In the genomic region with DNA sequence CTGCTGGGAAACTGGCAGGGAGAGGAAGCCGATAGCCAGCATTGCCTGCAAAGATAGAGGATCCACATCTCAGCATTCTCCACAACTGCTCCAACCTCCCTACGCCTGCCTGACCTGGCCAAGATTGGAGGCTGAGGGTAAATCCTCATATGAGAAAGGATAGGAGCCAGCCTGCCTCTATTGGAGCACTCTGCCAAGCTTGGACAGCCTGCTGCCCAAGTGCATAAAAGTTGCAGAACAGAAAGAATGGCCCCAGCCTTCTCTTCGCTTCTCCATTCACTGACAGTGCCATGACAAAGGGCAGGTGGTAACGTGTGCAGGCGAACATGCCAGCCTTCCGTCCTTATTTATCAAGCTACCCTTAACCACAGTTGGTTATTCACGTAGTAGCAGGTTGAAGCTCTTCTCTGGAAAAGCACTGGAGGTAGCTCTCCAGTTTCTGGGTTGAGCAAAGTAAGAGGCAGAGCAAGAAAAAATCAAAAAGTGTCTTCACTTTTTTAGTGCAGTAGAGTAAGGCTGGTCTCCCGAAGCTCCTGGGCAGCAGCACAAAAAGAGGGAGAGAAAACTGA, we compare ENCODE assay signal across 9 cellular contexts. TPM values are rescaled to one million over a fixed set of nuclear protein-coding genes. Genes with fewer than 3 reads are reported as not detected.
DNase-seq lines count a peak whose midpoint lies in the region; ATAC-seq and TF ChIP-seq lines count a peak whose summit lies in the region.
"Had no signal": no experiment of that assay in that cellular context is flagged by ENCODE, and none has a peak within 500 bp of the region (broad histone marks: within the 10 kb centered on the region; RNA-seq: fewer than 3 reads in every experiment).

No MANE protein-coding gene starts in this region.

- intact Hi-C loops in activated CD8-positive, alpha-beta T cell treated with anti-CD3 and anti-CD28 coated beads for 36 hours (cut with micrococcal nuclease), result no loop called here
- intact Hi-C loops in transverse colon (cut with DNase I; ENCODE audit: low total_unique reads), result loop anchor here (10.0 kb wide), 1 partner anchor 220 kb away; the partner anchor contains the start of gene INAFM2

- H3K9me3 ChIP-seq in transverse colon, result no peaks in the 10 kb centered on the region
- H3K9me3 ChIP-seq: SJCRH30 had no signal

- no peaks in the 10 kb centered on the region for H3K36me3 Mint-ChIP-seq in activated naive CD4-positive, alpha-beta T cell treated with anti-CD3 and anti-CD28 coated beads, Interleukin-2, amount 50 U/mL, for 24 hours
- no peaks in the 10 kb centered on the region for H3K36me3 Mint-ChIP-seq in activated CD8-positive, alpha-beta T cell treated with anti-CD3 and anti-CD28 coated beads for 36 hours (ENCODE audit: low read depth)
- peaks cover 16% of the 10 kb centered on the region for H3K36me3 Mint-ChIP-seq in memory B cell

- DNase-seq in activated naive CD4-positive, alpha-beta T cell (lab: John Stamatoyannopoulos, UW), result no peak
- DNase-seq in activated CD8-positive, alpha-beta T cell treated with anti-CD3 and anti-CD28 coated beads for 36 hours, result no peak
- DNase-seq in memory B cell (ENCODE audit: low spot score in 2 of 2) (no peak), transverse colon (no peak), GM10266 (ENCODE audit: extremely low spot score) (no peak), foreskin fibroblast (no peak)

- no peak for TF ChIP-seq CTCF in activated CD8-positive, alpha-beta T cell treated with anti-CD3 and anti-CD28 coated beads for 36 hours (IDR thresholded peaks at IDR 0.05)
- no peak for TF ChIP-seq CTCF in transverse colon (IDR thresholded peaks at IDR 0.05)
- TF ChIP-seq CTCF in GM10266 (IDR thresholded peaks at IDR 0.05; ENCODE audit: control insufficient read depth, insufficient read depth, low read depth, missing control alignments), result no peak
- no peak for TF ChIP-seq CTCF in foreskin fibroblast (IDR thresholded peaks at IDR 0.05; ENCODE audit: low read depth, low read length)

- peak overlapping the region; percentile 90 to 94 (median 91) for H3K27ac ChIP-seq in transverse colon

- in situ Hi-C loops in transverse colon (cut with MboI; ENCODE audit: low pct_ligation_motif_present in 1 of 4, low pct_unique_long_range_greater_than_20kb in 1 of 4, low sequenced_read_pairs in 3 of 4), result loop anchor here in 2 of 4 donors (10.0 kb wide), 2 partner anchors 50 to 60 kb away; no protein-coding TSS in a partner anchor

- peak overlapping the region in 1 of 4 donors; percentile 13 for H3K4me3 ChIP-seq in transverse colon
- no peak overlapping the region for H3K4me3 ChIP-seq in foreskin fibroblast (ENCODE audit: low read depth in 1 of 2, low read length in 2 of 2)

- CTCF ChIA-PET in activated CD8-positive, alpha-beta T cell treated with anti-CD3 and anti-CD28 coated beads for 36 hours (lab: Charles Lee), result interaction anchor here (0.7 to 11.9 kb wide), 29 partner anchors 11 to 322 kb away, joined by 3 to 198 read pairs (median 5); partner anchors contain the start of genes BUB1B, FSIP1, INAFM2 and SRP14

- WGBS in transverse colon (ENCODE audit: low coverage in 1 of 2), 2 donors, result 0 to 54% methylated on average over 1 to 8 of the region's 8 CpGs

- POLR2A ChIA-PET in activated CD8-positive, alpha-beta T cell treated with anti-CD3 and anti-CD28 coated beads for 36 hours (lab: Charles Lee), result interaction anchor here (0.9 to 1.2 kb wide), 5 partner anchors 8 to 57 kb away, joined by 3 to 4 read pairs (median 3); no protein-coding TSS in a partner anchor

- H3K4me1 ChIP-seq in transverse colon, result peaks cover 77 to 94% (median 86%) of the 10 kb centered on the region in 4 donors

- no peak for ATAC-seq in activated CD8-positive, alpha-beta T cell treated with anti-CD3 and anti-CD28 coated beads for 36 hours
- ATAC-seq in memory B cell (ENCODE audit: low read depth) (no peak), GM19023 (IDR thresholded peaks at IDR 0.05; ENCODE audit: unreplicated experiment) (no peak)

- H3K36me3 ChIP-seq in transverse colon, result no peaks in the 10 kb centered on the region
- H3K36me3 ChIP-seq: SJCRH30 had no signal

- peak overlapping the region; percentile 85 for H3K4me3 Mint-ChIP-seq in activated naive CD4-positive, alpha-beta T cell treated with anti-CD3 and anti-CD28 coated beads, Interleukin-2, amount 50 U/mL, for 24 hours
- H3K4me3 Mint-ChIP-seq in activated CD8-positive, alpha-beta T cell treated with anti-CD3 and anti-CD28 coated beads for 36 hours, result peak overlapping the region; percentile 31
- H3K4me3 Mint-ChIP-seq in memory B cell, result peak overlapping the region; percentile 86

- no peaks in the 10 kb centered on the region for H3K27me3 ChIP-seq in transverse colon
- H3K27me3 ChIP-seq: SJCRH30 had no signal

- no peaks in the 10 kb centered on the region for H3K9me3 Mint-ChIP-seq in activated naive CD4-positive, alpha-beta T cell treated with anti-CD3 and anti-CD28 coated beads, Interleukin-2, amount 50 U/mL, for 24 hours
- no peaks in the 10 kb centered on the region for H3K9me3 Mint-ChIP-seq in activated CD8-positive, alpha-beta T cell treated with anti-CD3 and anti-CD28 coated beads for 36 hours
- H3K9me3 Mint-ChIP-seq in memory B cell, result no peaks in the 10 kb centered on the region

- peaks cover 68% of the 10 kb centered on the region for H3K4me1 Mint-ChIP-seq in activated naive CD4-positive, alpha-beta T cell treated with anti-CD3 and anti-CD28 coated beads, Interleukin-2, amount 50 U/mL, for 24 hours
- peaks cover 72% of the 10 kb centered on the region for H3K4me1 Mint-ChIP-seq in activated CD8-positive, alpha-beta T cell treated with anti-CD3 and anti-CD28 coated beads for 36 hours (ENCODE audit: low read depth)
- H3K4me1 Mint-ChIP-seq in memory B cell, result peaks cover 68% of the 10 kb centered on the region

- H3K27me3 Mint-ChIP-seq in activated naive CD4-positive, alpha-beta T cell treated with anti-CD3 and anti-CD28 coated beads, Interleukin-2, amount 50 U/mL, for 24 hours, result no peaks in the 10 kb centered on the region
- H3K27me3 Mint-ChIP-seq in activated CD8-positive, alpha-beta T cell treated with anti-CD3 and anti-CD28 coated beads for 36 hours, result peaks cover 6% of the 10 kb centered on the region
- H3K27me3 Mint-ChIP-seq in memory B cell, result no peaks in the 10 kb centered on the region

- peak overlapping the region; percentile 93 for H3K27ac Mint-ChIP-seq in activated naive CD4-positive, alpha-beta T cell treated with anti-CD3 and anti-CD28 coated beads, Interleukin-2, amount 50 U/mL, for 24 hours
- H3K27ac Mint-ChIP-seq in activated CD8-positive, alpha-beta T cell treated with anti-CD3 and anti-CD28 coated beads for 36 hours, result no peak overlapping the region
- peak overlapping the region; percentile 99 for H3K27ac Mint-ChIP-seq in memory B cell

- TF ChIP-seq EP300 in transverse colon (IDR thresholded peaks at IDR 0.05; ENCODE audit: low read depth), result no peak

- TF ChIP-seq POLR2A in transverse colon (IDR thresholded peaks at IDR 0.05), result no peak

RNA-seq across cellular contexts. Expression of gene BMF, which starts 4.3 kb away (rescaled TPM):
- 1 to 10 TPM; 4.2 to 4.3 TPM for total RNA-seq in activated CD8-positive, alpha-beta T cell treated with anti-CD3 and anti-CD28 coated beads for 36 hours
- 10 to 100 TPM; 13.3 to 35.4 (median 25.1) TPM for total RNA-seq in transverse colon

RNA-seq across cellular contexts. Expression of gene BUB1B, which starts 56.5 kb away (rescaled TPM):
- total RNA-seq in activated CD8-positive, alpha-beta T cell treated with anti-CD3 and anti-CD28 coated beads for 36 hours, result 10 to 100 TPM; 79.6 to 82.5 TPM
- 10 to 100 TPM in 2 of 4 donors, 1 to 10 TPM in 2; 1.4 to 15.3 (median 8.6) TPM for total RNA-seq in transverse colon

Comparison
In these comparisons a context has a peak if more than half of its experiments do, and no peak if none do; other contexts are left out.
1. H3K4me3 Mint-ChIP-seq: peak in every context shown above with its lines; median percentile 86 in memory B cell; 85 in activated naive CD4-positive, alpha-beta T cell treated with anti-CD3 and anti-CD28 coated beads, Interleukin-2, amount 50 U/mL, for 24 hours; 31 in activated CD8-positive, alpha-beta T cell treated with anti-CD3 and anti-CD28 coated beads for 36 hours.
2. RNA of gene BUB1B, which starts 56.5 kb away (total RNA-seq): 79.6 to 82.5 TPM in activated CD8-positive, alpha-beta T cell treated with anti-CD3 and anti-CD28 coated beads for 36 hours; 1.4 to 15.3 TPM in transverse colon; every median in the first group is over 4 times any median in the second.